In genomic region chr2:199463708-199464613, GRCh38 we compare ENCODE assay signal across 1 cellular context.
A peak's percentile ranks its signal among the peaks of the same experiment; 100 is the strongest.
TF ChIP-seq lines count a peak whose summit lies in the region.

No MANE protein-coding gene starts in this region.

TF ChIP-seq in HepG2, 621 proteins besides CTCF, POLR2A, EP300 and RAD21 (continued from another document):
- TF ChIP-seq, protein P1, sequence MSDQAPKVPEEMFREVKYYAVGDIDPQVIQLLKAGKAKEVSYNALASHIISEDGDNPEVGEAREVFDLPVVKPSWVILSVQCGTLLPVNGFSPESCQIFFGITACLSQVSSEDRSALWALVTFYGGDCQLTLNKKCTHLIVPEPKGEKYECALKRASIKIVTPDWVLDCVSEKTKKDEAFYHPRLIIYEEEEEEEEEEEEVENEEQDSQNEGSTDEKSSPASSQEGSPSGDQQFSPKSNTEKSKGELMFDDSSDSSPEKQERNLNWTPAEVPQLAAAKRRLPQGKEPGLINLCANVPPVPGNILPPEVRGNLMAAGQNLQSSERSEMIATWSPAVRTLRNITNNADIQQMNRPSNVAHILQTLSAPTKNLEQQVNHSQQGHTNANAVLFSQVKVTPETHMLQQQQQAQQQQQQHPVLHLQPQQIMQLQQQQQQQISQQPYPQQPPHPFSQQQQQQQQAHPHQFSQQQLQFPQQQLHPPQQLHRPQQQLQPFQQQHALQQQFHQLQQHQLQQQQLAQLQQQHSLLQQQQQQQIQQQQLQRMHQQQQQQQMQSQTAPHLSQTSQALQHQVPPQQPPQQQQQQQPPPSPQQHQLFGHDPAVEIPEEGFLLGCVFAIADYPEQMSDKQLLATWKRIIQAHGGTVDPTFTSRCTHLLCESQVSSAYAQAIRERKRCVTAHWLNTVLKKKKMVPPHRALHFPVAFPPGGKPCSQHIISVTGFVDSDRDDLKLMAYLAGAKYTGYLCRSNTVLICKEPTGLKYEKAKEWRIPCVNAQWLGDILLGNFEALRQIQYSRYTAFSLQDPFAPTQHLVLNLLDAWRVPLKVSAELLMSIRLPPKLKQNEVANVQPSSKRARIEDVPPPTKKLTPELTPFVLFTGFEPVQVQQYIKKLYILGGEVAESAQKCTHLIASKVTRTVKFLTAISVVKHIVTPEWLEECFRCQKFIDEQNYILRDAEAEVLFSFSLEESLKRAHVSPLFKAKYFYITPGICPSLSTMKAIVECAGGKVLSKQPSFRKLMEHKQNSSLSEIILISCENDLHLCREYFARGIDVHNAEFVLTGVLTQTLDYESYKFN (CRISPR knock-in tag; conservative IDR thresholded peaks at IDR 0.05) = no peak
- TF ChIP-seq PHF20 (CRISPR knock-in tag; IDR thresholded peaks at IDR 0.05) (0 out of 2 replicates have a peak, but pooled peaks have one; percentile 9), KDM5B (CRISPR knock-in tag; IDR thresholded peaks at IDR 0.05; ENCODE audit: borderline replicate concordance) (0 out of 2 replicates have a peak, but pooled peaks have one; percentile 7), IRF9 (CRISPR knock-in tag; IDR thresholded peaks at IDR 0.05; ENCODE audit: borderline replicate concordance) (0 out of 2 replicates have a peak, but pooled peaks have one; percentile 8), NFIB (CRISPR knock-in tag; IDR thresholded peaks at IDR 0.05; ENCODE audit: borderline replicate concordance) (no peak), POGK (CRISPR knock-in tag; conservative IDR thresholded peaks at IDR 0.05) (no peak), ZNF607 (CRISPR knock-in tag; IDR thresholded peaks at IDR 0.05; ENCODE audit: borderline replicate concordance) (no peak), ZNF770 (CRISPR knock-in tag; IDR thresholded peaks at IDR 0.05) (0 out of 2 replicates have a peak, but pooled peaks have one; percentile 11), TAF15 (IDR thresholded peaks at IDR 0.05; ENCODE audit: low read depth, low read length, poor library complexity, severe bottlenecking) (peak; percentile 30), ZNF570 (CRISPR knock-in tag; IDR thresholded peaks at IDR 0.05; ENCODE audit: borderline replicate concordance) (no peak), ZNF605 (CRISPR knock-in tag; IDR thresholded peaks at IDR 0.05) (peak; percentile 13; the same call in 1 of the 2 replicates), ZNF781 (CRISPR knock-in tag; IDR thresholded peaks at IDR 0.05; ENCODE audit: borderline replicate concordance, not compliant biosample characterization) (peak; percentile 18)
TF ChIP-seq in HepG2: peak in this region for 10.
